21 cellular contexts compared by ENCODE assay signal in genomic region chr2:127185093-127185492, GRCh38. TPM values are rescaled to one million over a fixed set of nuclear protein-coding genes. Genes with fewer than 3 reads are reported as not detected.
DNase-seq lines count a peak whose midpoint lies in the region; ATAC-seq and TF ChIP-seq lines count a peak whose summit lies in the region.
"Had no signal": no experiment of that assay in that cellular context is flagged by ENCODE, and none has a peak within 500 bp of the region (broad histone marks: within the 10 kb centered on the region; RNA-seq: fewer than 3 reads in every experiment).

No MANE protein-coding gene starts in this region.

- H3K4me3 ChIP-seq in Karpas-422 (ENCODE audit: low read length) (no peak overlapping the region), coronary artery (no peak overlapping the region)
- H3K4me3 ChIP-seq: SJCRH30, skin epidermis, vagina had no signal

- no peaks in the 10 kb centered on the region for H3K36me3 ChIP-seq in Karpas-422 (ENCODE audit: insufficient read depth, low read length)
- H3K36me3 ChIP-seq: SJCRH30, vagina had no signal

- H3K27ac ChIP-seq in Karpas-422 (ENCODE audit: low read length): no peak overlapping the region
- no peak overlapping the region for H3K27ac ChIP-seq in coronary artery
- H3K27ac ChIP-seq: HL-60, parathyroid adenoma, SJCRH30, skin epidermis, vagina had no signal

- no peak overlapping the region for H3K27ac Mint-ChIP-seq in activated naive CD4-positive, alpha-beta T cell treated with anti-CD3 and anti-CD28 coated beads for 36 hours
- H3K27ac Mint-ChIP-seq: activated naive CD8-positive, alpha-beta T cell treated with anti-CD3 and anti-CD28 coated beads, Interleukin-2, amount 10 ng/mL, durations not matched to agents 7 days and 5 days; stimulated activated naive CD8-positive, alpha-beta T cell treated with anti-CD3 and anti-CD28 coated beads, Interleukin-15, Interleukin-2, amounts not matched to agents 100 ng/mL and 50 ng/mL, for 24 hours had no signal

- H3K9me3 Mint-ChIP-seq in activated naive CD4-positive, alpha-beta T cell treated with anti-CD3 and anti-CD28 coated beads for 36 hours: peaks cover 8% of the 10 kb centered on the region

- no peaks in the 10 kb centered on the region for H3K79me2 ChIP-seq in Karpas-422 (ENCODE audit: low read length)
- H3K79me2 ChIP-seq: parathyroid adenoma had no signal

- no peak for TF ChIP-seq CTCF in coronary artery (IDR thresholded peaks at IDR 0.05)

- H3K36me3 Mint-ChIP-seq in activated naive CD4-positive, alpha-beta T cell treated with anti-CD3 and anti-CD28 coated beads for 36 hours (ENCODE audit: low read depth): no peaks in the 10 kb centered on the region
- H3K36me3 Mint-ChIP-seq: activated naive CD8-positive, alpha-beta T cell treated with anti-CD3 and anti-CD28 coated beads, Interleukin-2, amount 10 ng/mL, durations not matched to agents 7 days and 5 days had no signal

- intact Hi-C loops in activated naive CD4-positive, alpha-beta T cell treated with anti-CD3 and anti-CD28 coated beads for 36 hours (cut with micrococcal nuclease): no loop called here

- no peaks in the 10 kb centered on the region for H3K27me3 ChIP-seq in Karpas-422 (ENCODE audit: low read length)
- H3K27me3 ChIP-seq: SJCRH30, vagina had no signal

- CTCF ChIA-PET in activated naive CD4-positive, alpha-beta T cell treated with anti-CD3 and anti-CD28 coated beads for 36 hours (lab: Charles Lee): interaction anchor here (0.5 to 1.2 kb wide), 3 partner anchors 10 to 306 kb away, joined by 3 to 4 read pairs (median 3); no protein-coding TSS in a partner anchor

- peaks cover 12% of the 10 kb centered on the region for H3K27me3 Mint-ChIP-seq in activated naive CD4-positive, alpha-beta T cell treated with anti-CD3 and anti-CD28 coated beads for 36 hours (ENCODE audit: low read depth)

- no peaks in the 10 kb centered on the region for H3K9me2 ChIP-seq in Karpas-422 (replicated peaks; ENCODE audit: insufficient read depth, low read length)

- H2AFZ ChIP-seq in Karpas-422 (ENCODE audit: low read length): no peak overlapping the region
- H2AFZ ChIP-seq: parathyroid adenoma had no signal

- ATAC-seq in stimulated activated naive CD8-positive, alpha-beta T cell treated with anti-CD3 and anti-CD28 coated beads, Interleukin-15, Interleukin-2, amounts not matched to agents 100 U/mL and 50 U/mL, for 24 hours: peak; percentile 65
- ATAC-seq in esophagus mucosa (no peak), HG03159 (IDR thresholded peaks at IDR 0.05; ENCODE audit: unreplicated experiment) (no peak)

- H3K9me3 ChIP-seq in Karpas-422 (ENCODE audit: low read length): no peaks in the 10 kb centered on the region
- H3K9me3 ChIP-seq: SJCRH30, vagina had no signal

- H4K20me1 ChIP-seq in Karpas-422 (ENCODE audit: insufficient read depth, low read depth, low read length): no peaks in the 10 kb centered on the region

- peak; percentile 47 for DNase-seq in activated naive CD4-positive, alpha-beta T cell treated with anti-CD3 and anti-CD28 coated beads for 36 hours
- no peak for DNase-seq in activated naive CD4-positive, alpha-beta T cell treated with anti-CD3 and anti-CD28 coated beads, Interleukin-2, amount 50 U/mL, for 16 hours
- peak; percentile 44 for DNase-seq in Karpas-422
- peak; percentile 45 for DNase-seq in coronary artery (ENCODE audit: low spot score)
- DNase-seq in stimulated activated naive CD8-positive, alpha-beta T cell treated with anti-CD3 and anti-CD28 coated beads, Interleukin-15, Interleukin-2, amounts not matched to agents 100 U/mL and 50 U/mL, for 24 hours: peak; percentile 16
- DNase-seq in T1000 (lab: John Stamatoyannopoulos, UW): no peak
- DNase-seq: activated naive CD8-positive, alpha-beta T cell treated with anti-CD3 and anti-CD28 coated beads, Interleukin-2, amount 10 ng/mL, durations not matched to agents 7 days and 5 days; Calu3; effector memory CD4-positive, alpha-beta T cell; foreskin fibroblast; GF-D8; NCI-H187; NCI-H446 treated with DMSO at 0.1 percent for 48 hours; SJCRH30 had no signal

- no peak overlapping the region for H3K4me3 Mint-ChIP-seq in activated naive CD4-positive, alpha-beta T cell treated with anti-CD3 and anti-CD28 coated beads for 36 hours
- H3K4me3 Mint-ChIP-seq: activated naive CD8-positive, alpha-beta T cell treated with anti-CD3 and anti-CD28 coated beads, Interleukin-2, amount 10 ng/mL, durations not matched to agents 7 days and 5 days; stimulated activated naive CD8-positive, alpha-beta T cell treated with anti-CD3 and anti-CD28 coated beads, Interleukin-15, Interleukin-2, amounts not matched to agents 100 ng/mL and 50 ng/mL, for 24 hours had no signal

- H3K9ac ChIP-seq in Karpas-422 (ENCODE audit: low read length): no peak overlapping the region
- H3K9ac ChIP-seq: parathyroid adenoma had no signal

- H3K4me1 ChIP-seq in Karpas-422 (ENCODE audit: low read length): peaks cover 6% of the 10 kb centered on the region
- H3K4me1 ChIP-seq: parathyroid adenoma, SJCRH30, vagina had no signal

- peaks cover 7% of the 10 kb centered on the region for H3K4me1 Mint-ChIP-seq in activated naive CD4-positive, alpha-beta T cell treated with anti-CD3 and anti-CD28 coated beads for 36 hours (ENCODE audit: low read depth)

- H3K4me2 ChIP-seq in Karpas-422 (ENCODE audit: low read depth, low read length, poor library complexity, severe bottlenecking): no peak overlapping the region

RNA-seq across cellular contexts. Expression of gene CYP27C1, which starts 35.0 kb away (rescaled TPM):
- not detected for total RNA-seq in activated naive CD4-positive, alpha-beta T cell treated with anti-CD3 and anti-CD28 coated beads for 36 hours
- total RNA-seq in Karpas-422 (2014; rRNA removed; shearing (Covaris generic); ENCODE audit: low replicate concordance): not detected in 2 replicates
- total RNA-seq in esophagus mucosa: 1.8 TPM
- total RNA-seq: activated naive CD8-positive, alpha-beta T cell treated with anti-CD3 and anti-CD28 coated beads, Interleukin-2, amount 10 ng/mL, durations not matched to agents 7 days and 5 days had no signal

Comparison
In these comparisons a context has a peak if more than half of its experiments do, and no peak if none do; other contexts are left out.
1. DNase-seq: peak in activated naive CD4-positive, alpha-beta T cell treated with anti-CD3 and anti-CD28 coated beads for 36 hours (single experiment), Karpas-422 (single experiment), coronary artery (single experiment) and stimulated activated naive CD8-positive, alpha-beta T cell treated with anti-CD3 and anti-CD28 coated beads, Interleukin-15, Interleukin-2, amounts not matched to agents 100 U/mL and 50 U/mL, for 24 hours (single experiment); none in activated naive CD4-positive, alpha-beta T cell treated with anti-CD3 and anti-CD28 coated beads, Interleukin-2, amount 50 U/mL, for 16 hours (single experiment) and T1000 (single experiment).